In genomic region chr12:52122904-52123303, GRCh38 we compare ENCODE assay signal across 1 cellular context.
TF ChIP-seq lines count a peak whose summit lies in the region.

No MANE protein-coding gene starts in this region.

TF ChIP-seq in GM23338, 12 proteins besides CTCF, POLR2A, EP300 and RAD21 (continued from another document):
- TF ChIP-seq, protein P1, sequence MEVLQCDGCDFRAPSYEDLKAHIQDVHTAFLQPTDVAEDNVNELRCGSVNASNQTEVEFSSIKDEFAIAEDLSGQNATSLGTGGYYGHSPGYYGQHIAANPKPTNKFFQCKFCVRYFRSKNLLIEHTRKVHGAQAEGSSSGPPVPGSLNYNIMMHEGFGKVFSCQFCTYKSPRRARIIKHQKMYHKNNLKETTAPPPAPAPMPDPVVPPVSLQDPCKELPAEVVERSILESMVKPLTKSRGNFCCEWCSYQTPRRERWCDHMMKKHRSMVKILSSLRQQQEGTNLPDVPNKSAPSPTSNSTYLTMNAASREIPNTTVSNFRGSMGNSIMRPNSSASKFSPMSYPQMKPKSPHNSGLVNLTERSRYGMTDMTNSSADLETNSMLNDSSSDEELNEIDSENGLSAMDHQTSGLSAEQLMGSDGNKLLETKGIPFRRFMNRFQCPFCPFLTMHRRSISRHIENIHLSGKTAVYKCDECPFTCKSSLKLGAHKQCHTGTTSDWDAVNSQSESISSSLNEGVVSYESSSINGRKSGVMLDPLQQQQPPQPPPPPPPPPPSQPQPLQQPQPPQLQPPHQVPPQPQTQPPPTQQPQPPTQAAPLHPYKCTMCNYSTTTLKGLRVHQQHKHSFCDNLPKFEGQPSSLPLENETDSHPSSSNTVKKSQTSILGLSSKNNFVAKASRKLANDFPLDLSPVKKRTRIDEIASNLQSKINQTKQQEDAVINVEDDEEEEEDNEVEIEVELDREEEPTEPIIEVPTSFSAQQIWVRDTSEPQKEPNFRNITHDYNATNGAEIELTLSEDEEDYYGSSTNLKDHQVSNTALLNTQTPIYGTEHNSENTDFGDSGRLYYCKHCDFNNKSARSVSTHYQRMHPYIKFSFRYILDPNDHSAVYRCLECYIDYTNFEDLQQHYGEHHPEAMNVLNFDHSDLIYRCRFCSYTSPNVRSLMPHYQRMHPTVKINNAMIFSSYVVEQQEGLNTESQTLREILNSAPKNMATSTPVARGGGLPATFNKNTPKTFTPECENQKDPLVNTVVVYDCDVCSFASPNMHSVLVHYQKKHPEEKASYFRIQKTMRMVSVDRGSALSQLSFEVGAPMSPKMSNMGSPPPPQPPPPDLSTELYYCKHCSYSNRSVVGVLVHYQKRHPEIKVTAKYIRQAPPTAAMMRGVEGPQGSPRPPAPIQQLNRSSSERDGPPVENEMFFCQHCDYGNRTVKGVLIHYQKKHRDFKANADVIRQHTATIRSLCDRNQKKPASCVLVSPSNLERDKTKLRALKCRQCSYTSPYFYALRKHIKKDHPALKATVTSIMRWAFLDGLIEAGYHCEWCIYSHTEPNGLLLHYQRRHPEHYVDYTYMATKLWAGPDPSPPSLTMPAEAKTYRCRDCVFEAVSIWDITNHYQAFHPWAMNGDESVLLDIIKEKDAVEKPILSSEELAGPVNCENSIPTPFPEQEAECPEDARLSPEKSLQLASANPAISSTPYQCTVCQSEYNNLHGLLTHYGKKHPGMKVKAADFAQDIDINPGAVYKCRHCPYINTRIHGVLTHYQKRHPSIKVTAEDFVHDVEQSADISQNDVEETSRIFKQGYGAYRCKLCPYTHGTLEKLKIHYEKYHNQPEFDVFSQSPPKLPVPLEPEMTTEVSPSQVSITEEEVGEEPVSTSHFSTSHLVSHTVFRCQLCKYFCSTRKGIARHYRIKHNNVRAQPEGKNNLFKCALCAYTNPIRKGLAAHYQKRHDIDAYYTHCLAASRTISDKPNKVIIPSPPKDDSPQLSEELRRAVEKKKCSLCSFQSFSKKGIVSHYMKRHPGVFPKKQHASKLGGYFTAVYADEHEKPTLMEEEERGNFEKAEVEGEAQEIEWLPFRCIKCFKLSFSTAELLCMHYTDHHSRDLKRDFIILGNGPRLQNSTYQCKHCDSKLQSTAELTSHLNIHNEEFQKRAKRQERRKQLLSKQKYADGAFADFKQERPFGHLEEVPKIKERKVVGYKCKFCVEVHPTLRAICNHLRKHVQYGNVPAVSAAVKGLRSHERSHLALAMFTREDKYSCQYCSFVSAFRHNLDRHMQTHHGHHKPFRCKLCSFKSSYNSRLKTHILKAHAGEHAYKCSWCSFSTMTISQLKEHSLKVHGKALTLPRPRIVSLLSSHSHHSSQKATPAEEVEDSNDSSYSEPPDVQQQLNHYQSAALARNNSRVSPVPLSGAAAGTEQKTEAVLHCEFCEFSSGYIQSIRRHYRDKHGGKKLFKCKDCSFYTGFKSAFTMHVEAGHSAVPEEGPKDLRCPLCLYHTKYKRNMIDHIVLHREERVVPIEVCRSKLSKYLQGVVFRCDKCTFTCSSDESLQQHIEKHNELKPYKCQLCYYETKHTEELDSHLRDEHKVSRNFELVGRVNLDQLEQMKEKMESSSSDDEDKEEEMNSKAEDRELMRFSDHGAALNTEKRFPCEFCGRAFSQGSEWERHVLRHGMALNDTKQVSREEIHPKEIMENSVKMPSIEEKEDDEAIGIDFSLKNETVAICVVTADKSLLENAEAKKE (CRISPR knock-in tag; IDR thresholded peaks at IDR 0.05) = no peak
- TF ChIP-seq POLR2AphosphoS5 (IDR thresholded peaks at IDR 0.05; ENCODE audit: low read depth) = no peak
- TF ChIP-seq CREB1 (CRISPR knock-in tag; IDR thresholded peaks at IDR 0.05; ENCODE audit: low read depth) = no peak
- TF ChIP-seq ZNF114 (CRISPR knock-in tag; IDR thresholded peaks at IDR 0.05) = no peak
- no peak for TF ChIP-seq JUNB (IDR thresholded peaks at IDR 0.05; ENCODE audit: unreplicated experiment)
- TF ChIP-seq STAT1 (IDR thresholded peaks at IDR 0.05; ENCODE audit: unreplicated experiment) = no peak
- TF ChIP-seq NANOG (IDR thresholded peaks at IDR 0.05; ENCODE audit: borderline replicate concordance) = no peak
- TF ChIP-seq EZH2phosphoT487 (IDR thresholded peaks at IDR 0.05; ENCODE audit: unreplicated experiment) = no peak
- no peak for TF ChIP-seq ZNF331 (CRISPR knock-in tag; IDR thresholded peaks at IDR 0.05; ENCODE audit: low read depth)
- no peak for TF ChIP-seq EZH2 (IDR thresholded peaks at IDR 0.05; ENCODE audit: low read depth, unreplicated experiment)
- TF ChIP-seq, protein P2, sequence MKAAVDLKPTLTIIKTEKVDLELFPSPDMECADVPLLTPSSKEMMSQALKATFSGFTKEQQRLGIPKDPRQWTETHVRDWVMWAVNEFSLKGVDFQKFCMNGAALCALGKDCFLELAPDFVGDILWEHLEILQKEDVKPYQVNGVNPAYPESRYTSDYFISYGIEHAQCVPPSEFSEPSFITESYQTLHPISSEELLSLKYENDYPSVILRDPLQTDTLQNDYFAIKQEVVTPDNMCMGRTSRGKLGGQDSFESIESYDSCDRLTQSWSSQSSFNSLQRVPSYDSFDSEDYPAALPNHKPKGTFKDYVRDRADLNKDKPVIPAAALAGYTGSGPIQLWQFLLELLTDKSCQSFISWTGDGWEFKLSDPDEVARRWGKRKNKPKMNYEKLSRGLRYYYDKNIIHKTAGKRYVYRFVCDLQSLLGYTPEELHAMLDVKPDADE (IDR thresholded peaks at IDR 0.05) = no peak
